19 cellular contexts compared by ENCODE assay signal in the genomic region with DNA sequence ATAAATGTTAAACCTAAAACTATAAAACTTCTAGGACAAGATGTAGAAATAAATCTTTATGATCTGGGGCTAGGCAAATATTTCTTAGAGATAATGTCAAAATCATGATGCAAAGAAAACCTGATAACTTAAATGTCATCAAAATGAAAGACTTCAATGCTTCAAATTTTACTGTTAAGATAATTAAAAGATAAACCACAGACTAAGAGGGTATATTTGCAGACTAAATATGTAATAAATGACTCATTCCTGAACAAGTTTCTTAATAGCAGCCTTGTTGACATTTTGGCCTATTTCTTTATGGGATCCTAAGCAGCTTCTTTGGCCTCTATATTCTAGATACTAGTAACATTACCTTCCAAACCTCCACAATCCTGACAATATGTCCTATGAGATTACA.
DNase-seq lines count a peak whose midpoint lies in the region; ATAC-seq and TF ChIP-seq lines count a peak whose summit lies in the region.
"Had no signal": no experiment of that assay in that cellular context is flagged by ENCODE, and none has a peak within 500 bp of the region (broad histone marks: within the 10 kb centered on the region; RNA-seq: fewer than 3 reads in every experiment).

No MANE protein-coding gene starts in this region.

- H2BK12ac ChIP-seq in mesenchymal stem cell (ENCODE audit: low read length in 2 of 2), result no peak overlapping the region

- H3K36me3 Mint-ChIP-seq in activated naive CD4-positive, alpha-beta T cell treated with anti-CD3 and anti-CD28 coated beads for 36 hours (ENCODE audit: low read depth), result no peaks in the 10 kb centered on the region
- H3K36me3 Mint-ChIP-seq in T-helper 17 cell (ENCODE audit: low read depth), result no peaks in the 10 kb centered on the region

- no peak overlapping the region for H3K4me3 ChIP-seq in epithelial cell of esophagus (ENCODE audit: low read length)
- no peak overlapping the region for H3K4me3 ChIP-seq in mesenchymal stem cell (ENCODE audit: insufficient read depth in 1 of 2, low read depth in 1 of 2, low read length in 2 of 2)
- H3K4me3 ChIP-seq in WERI-Rb-1 (ENCODE audit: low read depth, low read length), result no peak overlapping the region
- H3K4me3 ChIP-seq: K562, SJCRH30 had no signal

- no peak overlapping the region for H4K91ac ChIP-seq in mesenchymal stem cell (ENCODE audit: low read length)

- H3K79me1 ChIP-seq in mesenchymal stem cell (replicated peaks; ENCODE audit: low read length, poor library complexity, severe bottlenecking), result no peaks in the 10 kb centered on the region

- ATAC-seq in T-helper 17 cell, result no peak
- ATAC-seq: K562, Panc1 had no signal

- H3K4ac ChIP-seq in mesenchymal stem cell (ENCODE audit: low read depth in 1 of 2, low read length in 2 of 2), result no peak overlapping the region

- H3K18ac ChIP-seq in mesenchymal stem cell (ENCODE audit: low read depth in 1 of 2, low read length in 2 of 2), result no peak overlapping the region

- H3K9me3 Mint-ChIP-seq in activated naive CD4-positive, alpha-beta T cell treated with anti-CD3 and anti-CD28 coated beads for 36 hours, result peaks cover 14% of the 10 kb centered on the region

- TF ChIP-seq CTCF in epithelial cell of esophagus (IDR thresholded peaks at IDR 0.05; ENCODE audit: insufficient read depth, low read depth, low read length, missing control alignments) (no peak), WERI-Rb-1 (IDR thresholded peaks at IDR 0.05; ENCODE audit: low read depth, low read length) (no peak)

- no peak overlapping the region for H2BK5ac ChIP-seq in mesenchymal stem cell (ENCODE audit: low read depth, low read length, poor library complexity, severe bottlenecking)

- no peaks in the 10 kb centered on the region for H3K27me3 Mint-ChIP-seq in activated naive CD4-positive, alpha-beta T cell treated with anti-CD3 and anti-CD28 coated beads for 36 hours (ENCODE audit: low read depth)
- no peaks in the 10 kb centered on the region for H3K27me3 Mint-ChIP-seq in T-helper 17 cell

- no peak overlapping the region for H3K4me3 Mint-ChIP-seq in activated naive CD4-positive, alpha-beta T cell treated with anti-CD3 and anti-CD28 coated beads for 36 hours
- H3K4me3 Mint-ChIP-seq in T-helper 17 cell, result no peak overlapping the region

- no peak overlapping the region for H2BK120ac ChIP-seq in mesenchymal stem cell (ENCODE audit: low read depth, low read length)

- intact Hi-C loops in activated naive CD4-positive, alpha-beta T cell treated with anti-CD3 and anti-CD28 coated beads for 36 hours (cut with micrococcal nuclease), result no loop called here

- H4K8ac ChIP-seq in mesenchymal stem cell (ENCODE audit: low read length), result no peak overlapping the region

- CTCF ChIA-PET in activated naive CD4-positive, alpha-beta T cell treated with anti-CD3 and anti-CD28 coated beads for 36 hours (lab: Charles Lee), result no interaction called here

- H3K9ac ChIP-seq in mesenchymal stem cell (ENCODE audit: low read length), result no peak overlapping the region

- H2AK5ac ChIP-seq in mesenchymal stem cell (ENCODE audit: low read length, severe bottlenecking), result no peak overlapping the region

- H3K27me3 ChIP-seq in mesenchymal stem cell (ENCODE audit: control insufficient read depth in 1 of 2, insufficient read depth in 1 of 2, low read length in 2 of 2) (no peaks in the 10 kb centered on the region), WERI-Rb-1 (ENCODE audit: insufficient read depth, low read depth, severe bottlenecking) (no peaks in the 10 kb centered on the region)
- H3K27me3 ChIP-seq: BE2C, SJCRH30 had no signal

- no peak overlapping the region for H2BK15ac ChIP-seq in mesenchymal stem cell (ENCODE audit: low read depth, poor library complexity, severe bottlenecking)

- DNase-seq in GM03348 (ENCODE audit: low spot score), result peak; percentile 3
- DNase-seq in NCI-H226, result peak; percentile 21
- peak; percentile 10 for DNase-seq in epithelial cell of esophagus (ENCODE audit: low read depth)
- peak; percentile 18 for DNase-seq in mesenchymal stem cell
- no peak for DNase-seq in WERI-Rb-1
- no peak for DNase-seq in activated naive CD4-positive, alpha-beta T cell treated with anti-CD3 and anti-CD28 coated beads for 36 hours
- no peak for DNase-seq in T-helper 17 cell
- DNase-seq: BE2C; DMS79; NCI-H1105; NCI-H146; NCI-H2029; NCI-H2227 treated with DMSO at 0.1 percent for 48 hours; NCI-H510A treated with DMSO at 0.1 percent for 48 hours; NCI-H774; NK-92 treated with Interleukin-12 subunit alpha and Interleukin-12 subunit beta, amount 100 ng/mL, for 24 hours; SJCRH30 had no signal

- H3K14ac ChIP-seq in mesenchymal stem cell (ENCODE audit: low read length in 2 of 2), result no peak overlapping the region

- H3K4me1 Mint-ChIP-seq in activated naive CD4-positive, alpha-beta T cell treated with anti-CD3 and anti-CD28 coated beads for 36 hours (ENCODE audit: low read depth), result no peaks in the 10 kb centered on the region
- H3K4me1 Mint-ChIP-seq in T-helper 17 cell, result no peaks in the 10 kb centered on the region

- H3K27ac Mint-ChIP-seq in activated naive CD4-positive, alpha-beta T cell treated with anti-CD3 and anti-CD28 coated beads for 36 hours, result no peak overlapping the region
- no peak overlapping the region for H3K27ac Mint-ChIP-seq in T-helper 17 cell

- H3K27ac ChIP-seq in mesenchymal stem cell (ENCODE audit: low read length, poor library complexity, severe bottlenecking) (no peak overlapping the region), WERI-Rb-1 (no peak overlapping the region)
- H3K27ac ChIP-seq: SJCRH30 had no signal

- no peak overlapping the region for H3K23ac ChIP-seq in mesenchymal stem cell (ENCODE audit: low read length in 2 of 2)

- no peak overlapping the region for H2AFZ ChIP-seq in mesenchymal stem cell (ENCODE audit: low read depth, low read length)

- H3K36me3 ChIP-seq in mesenchymal stem cell (ENCODE audit: control insufficient read depth in 1 of 2, insufficient read depth in 2 of 2, low read depth in 1 of 2, low read length in 2 of 2) (no peaks in the 10 kb centered on the region), WERI-Rb-1 (no peaks in the 10 kb centered on the region)
- H3K36me3 ChIP-seq: BE2C, SJCRH30 had no signal

- no peak overlapping the region for H3K4me2 ChIP-seq in mesenchymal stem cell (ENCODE audit: low read length, poor library complexity, severe bottlenecking)

- H3K4me1 ChIP-seq in mesenchymal stem cell (ENCODE audit: control insufficient read depth, insufficient read depth, low read depth, low read length), result no peaks in the 10 kb centered on the region
- H3K4me1 ChIP-seq: BE2C, SJCRH30 had no signal

- H3K9me3 ChIP-seq in mesenchymal stem cell (ENCODE audit: control insufficient read depth, low read length), result peaks cover 2% of the 10 kb centered on the region
- no peaks in the 10 kb centered on the region for H3K9me3 ChIP-seq in WERI-Rb-1 (ENCODE audit: severe bottlenecking)
- no peaks in the 10 kb centered on the region for H3K9me3 ChIP-seq in T-helper 17 cell (ENCODE audit: control insufficient read depth, low read length, poor library complexity, severe bottlenecking)
- H3K9me3 ChIP-seq: BE2C, SJCRH30 had no signal

Comparison
In these comparisons a context has a peak if more than half of its experiments do, and no peak if none do; other contexts are left out.
1. DNase-seq: peak in GM03348 (single experiment), NCI-H226 (single experiment), epithelial cell of esophagus (single experiment) and mesenchymal stem cell (single experiment); none in WERI-Rb-1 (single experiment), activated naive CD4-positive, alpha-beta T cell treated with anti-CD3 and anti-CD28 coated beads for 36 hours (single experiment) and T-helper 17 cell (0 of 3).